Comparison of ENCODE assay signal across 9 cellular contexts in genomic region chr20:47493175-47493953, GRCh38. TPM values are rescaled to one million over a fixed set of nuclear protein-coding genes. Genes with fewer than 3 reads are reported as not detected.
A peak's percentile ranks its signal among the peaks of the same experiment; 100 is the strongest.
DNase-seq lines count a peak whose midpoint lies in the region; ATAC-seq and TF ChIP-seq lines count a peak whose summit lies in the region.
"Had no signal": no experiment of that assay in that cellular context is flagged by ENCODE, and none has a peak within 500 bp of the region (broad histone marks: within the 10 kb centered on the region; RNA-seq: fewer than 3 reads in every experiment).

No MANE protein-coding gene starts in this region.

- peak; percentile 77 for DNase-seq in activated CD8-positive, alpha-beta memory T cell treated with anti-CD3 and anti-CD28 coated beads for 24 hours
- no peak for DNase-seq in activated CD8-positive, alpha-beta memory T cell treated with anti-CD3 and anti-CD28 coated beads, Interleukin-2, amount 50 U/mL, for 48 hours
- DNase-seq in NCI-H226: peak; percentile 61
- DNase-seq in activated CD4-positive, alpha-beta T cell treated with anti-CD3 and anti-CD28 coated beads for 4 hours: peak; percentile 53 to 58
- DNase-seq in effector memory CD8-positive, alpha-beta T cell: peak; percentile 8 to 21 (median 17)
- peak; percentile 93 to 94 for DNase-seq in thyroid gland

- TF ChIP-seq POLR2A in thyroid gland (IDR thresholded peaks at IDR 0.05): no peak

- H3K27ac ChIP-seq in muscle layer of duodenum (ENCODE audit: low read length): peak overlapping the region; percentile 40
- peak overlapping the region; percentile 60 to 90 (median 79) for H3K27ac ChIP-seq in thyroid gland

- H3K9me3 Mint-ChIP-seq in effector memory CD8-positive, alpha-beta T cell: no peaks in the 10 kb centered on the region

- H3K4me1 ChIP-seq in muscle layer of duodenum (ENCODE audit: control insufficient read depth in 1 of 2, insufficient read depth in 2 of 2, low read length in 2 of 2) (peaks cover 0 to 17% of the 10 kb centered on the region in 2 donors), thyroid gland (peaks cover 18 to 20% of the 10 kb centered on the region in 2 donors)

- peak overlapping the region; percentile 9 to 50 for H3K27ac Mint-ChIP-seq in effector memory CD8-positive, alpha-beta T cell

- ATAC-seq in effector memory CD8-positive, alpha-beta T cell (replicated peaks): peak; percentile 49
- no peak for ATAC-seq in GM18511 (IDR thresholded peaks at IDR 0.05; ENCODE audit: unreplicated experiment)

- 6 to 7% methylated on average over 3 of the region's 3 CpGs for WGBS in thyroid gland, 2 donors

- no peaks in the 10 kb centered on the region for H3K9me3 ChIP-seq in muscle layer of duodenum (ENCODE audit: control insufficient read depth in 1 of 2, low read length in 2 of 2)
- no peaks in the 10 kb centered on the region for H3K9me3 ChIP-seq in thyroid gland

- intact Hi-C loops in thyroid gland (cut with DNase I): no loop called here

- no peaks in the 10 kb centered on the region for H3K27me3 Mint-ChIP-seq in effector memory CD8-positive, alpha-beta T cell

- H3K36me3 ChIP-seq in muscle layer of duodenum (ENCODE audit: control insufficient read depth in 1 of 2, insufficient read depth in 2 of 2, low read length in 2 of 2) (no peaks in the 10 kb centered on the region), thyroid gland (no peaks in the 10 kb centered on the region)

- H3K36me3 Mint-ChIP-seq in effector memory CD8-positive, alpha-beta T cell (ENCODE audit: insufficient read depth): peaks cover 12% of the 10 kb centered on the region

- H3K4me3 ChIP-seq in muscle layer of duodenum (ENCODE audit: low read depth in 1 of 2, low read length in 2 of 2): peak overlapping the region; percentile 18 to 25
- H3K4me3 ChIP-seq in thyroid gland (replicated peaks in 1 of 3): no peak overlapping the region

- peak overlapping the region; percentile 6 to 7 for H3K4me3 Mint-ChIP-seq in effector memory CD8-positive, alpha-beta T cell

- no peak for TF ChIP-seq CTCF in thyroid gland (IDR thresholded peaks at IDR 0.05)

- H3K27me3 ChIP-seq in muscle layer of duodenum (ENCODE audit: low read depth, low read length): no peaks in the 10 kb centered on the region
- no peaks in the 10 kb centered on the region for H3K27me3 ChIP-seq in thyroid gland
- H3K27me3 ChIP-seq: dorsolateral prefrontal cortex had no signal

- peaks cover 18 to 23% of the 10 kb centered on the region in 2 donors for H3K4me1 Mint-ChIP-seq in effector memory CD8-positive, alpha-beta T cell (ENCODE audit: low read depth in 2 of 2)

RNA-seq across cellular contexts. Expression of gene NCOA3, which starts 8.3 kb away (rescaled TPM):
- 10 to 100 TPM; 28.7 to 45.2 (median 36.8) TPM for total RNA-seq in thyroid gland

Comparison
In these comparisons a context has a peak if more than half of its experiments do, and no peak if none do; other contexts are left out.
1. H3K4me3 ChIP-seq: peak in muscle layer of duodenum (2 of 2); none in thyroid gland (0 of 3).